1 cellular context compared by ENCODE assay signal in the genomic region with DNA sequence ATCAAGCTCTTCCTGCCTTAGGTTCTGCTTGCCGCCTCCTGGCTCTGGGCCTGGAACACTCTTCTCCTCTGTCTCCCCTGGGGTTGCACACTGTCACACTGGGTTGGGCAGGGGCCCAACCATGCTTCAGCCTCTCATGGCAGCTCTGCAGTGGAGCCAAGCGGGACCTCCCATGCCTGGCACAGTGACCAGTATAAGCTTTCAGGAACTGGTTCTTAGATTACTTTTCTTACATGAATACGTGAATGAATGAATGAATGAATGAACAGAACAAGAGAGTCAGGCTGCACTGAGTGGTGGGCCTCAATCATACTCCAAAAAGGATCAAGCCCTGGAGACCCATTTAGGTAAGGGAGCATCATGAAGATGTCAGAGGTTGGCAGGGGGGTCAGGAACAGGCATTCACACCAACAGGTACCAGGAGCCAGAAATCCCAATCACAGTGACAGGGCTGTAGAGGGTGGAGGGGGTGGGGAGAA.
TF ChIP-seq lines count a peak whose summit lies in the region.

No MANE protein-coding gene starts in this region.

TF ChIP-seq in SK-N-SH treated with all-trans-retinoic acid at 6 μM for 48 hours, 23 proteins besides CTCF, POLR2A, EP300 and RAD21 (continued from another document):
- TF ChIP-seq, protein P1, sequence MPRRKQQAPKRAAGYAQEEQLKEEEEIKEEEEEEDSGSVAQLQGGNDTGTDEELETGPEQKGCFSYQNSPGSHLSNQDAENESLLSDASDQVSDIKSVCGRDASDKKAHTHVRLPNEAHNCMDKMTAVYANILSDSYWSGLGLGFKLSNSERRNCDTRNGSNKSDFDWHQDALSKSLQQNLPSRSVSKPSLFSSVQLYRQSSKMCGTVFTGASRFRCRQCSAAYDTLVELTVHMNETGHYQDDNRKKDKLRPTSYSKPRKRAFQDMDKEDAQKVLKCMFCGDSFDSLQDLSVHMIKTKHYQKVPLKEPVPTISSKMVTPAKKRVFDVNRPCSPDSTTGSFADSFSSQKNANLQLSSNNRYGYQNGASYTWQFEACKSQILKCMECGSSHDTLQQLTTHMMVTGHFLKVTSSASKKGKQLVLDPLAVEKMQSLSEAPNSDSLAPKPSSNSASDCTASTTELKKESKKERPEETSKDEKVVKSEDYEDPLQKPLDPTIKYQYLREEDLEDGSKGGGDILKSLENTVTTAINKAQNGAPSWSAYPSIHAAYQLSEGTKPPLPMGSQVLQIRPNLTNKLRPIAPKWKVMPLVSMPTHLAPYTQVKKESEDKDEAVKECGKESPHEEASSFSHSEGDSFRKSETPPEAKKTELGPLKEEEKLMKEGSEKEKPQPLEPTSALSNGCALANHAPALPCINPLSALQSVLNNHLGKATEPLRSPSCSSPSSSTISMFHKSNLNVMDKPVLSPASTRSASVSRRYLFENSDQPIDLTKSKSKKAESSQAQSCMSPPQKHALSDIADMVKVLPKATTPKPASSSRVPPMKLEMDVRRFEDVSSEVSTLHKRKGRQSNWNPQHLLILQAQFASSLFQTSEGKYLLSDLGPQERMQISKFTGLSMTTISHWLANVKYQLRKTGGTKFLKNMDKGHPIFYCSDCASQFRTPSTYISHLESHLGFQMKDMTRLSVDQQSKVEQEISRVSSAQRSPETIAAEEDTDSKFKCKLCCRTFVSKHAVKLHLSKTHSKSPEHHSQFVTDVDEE (CRISPR knock-in tag; IDR thresholded peaks at IDR 0.05): no peak
- TF ChIP-seq ZNF8 (CRISPR knock-in tag; IDR thresholded peaks at IDR 0.05): no peak
- TF ChIP-seq SNAI2 (CRISPR knock-in tag; IDR thresholded peaks at IDR 0.05): no peak
